ENCODE assay signal across 7 cellular contexts in genomic region chr17:4997302-4998026, GRCh38. TPM values are rescaled to one million over a fixed set of nuclear protein-coding genes. Genes with fewer than 3 reads are reported as not detected.
DNase-seq lines count a peak whose midpoint lies in the region; ATAC-seq lines count a peak whose summit lies in the region.

Gene INCA1, minus strand, starts transcription at chr17:4997522. Its CDS starts 3,085 bp downstream, at chr17:4994437.
Gene KIF1C, plus strand, starts transcription at chr17:4997950. Its CDS starts 2,297 bp downstream, at chr17:5000247.

- intact Hi-C loops in sciatic nerve (cut with DNase I) = no loop called here

- peak; percentile 88 for ATAC-seq in GM18502 (IDR thresholded peaks at IDR 0.05; ENCODE audit: poor library complexity, unreplicated experiment)
- peak; percentile 76 for ATAC-seq in HG02852 (IDR thresholded peaks at IDR 0.05; ENCODE audit: unreplicated experiment)
- peak; percentile 97 for ATAC-seq in sciatic nerve

- peak; percentile 77 for DNase-seq in NCI-H146 treated with DMSO at 0.1 percent for 48 hours (lab: John Stamatoyannopoulos, UW; ENCODE audit: unreplicated experiment)
- DNase-seq in T1000 (lab: John Stamatoyannopoulos, UW) = peak; percentile 91
- peak; percentile 97 for DNase-seq in astrocyte of the hippocampus (ENCODE audit: low read depth, low spot score)
- peak; percentile 49 to 98 (median 91) for DNase-seq in hypothalamus (lab: John Stamatoyannopoulos, UW)
- DNase-seq in sciatic nerve (ENCODE audit: low spot score) = peak; percentile 96

RNA-seq across cellular contexts. Expression of gene INCA1, which starts in this region (rescaled TPM):
- 1.6 TPM for total RNA-seq in sciatic nerve

RNA-seq across cellular contexts. Expression of gene KIF1C, which starts in this region (rescaled TPM):
- total RNA-seq in sciatic nerve = 143 TPM

Comparison
In these comparisons a context has a peak if more than half of its experiments do, and no peak if none do; other contexts are left out.
1. Peak in every context shown above with its lines: DNase-seq and ATAC-seq.